ENCODE assay signal across 1 cellular context in the genomic region with DNA sequence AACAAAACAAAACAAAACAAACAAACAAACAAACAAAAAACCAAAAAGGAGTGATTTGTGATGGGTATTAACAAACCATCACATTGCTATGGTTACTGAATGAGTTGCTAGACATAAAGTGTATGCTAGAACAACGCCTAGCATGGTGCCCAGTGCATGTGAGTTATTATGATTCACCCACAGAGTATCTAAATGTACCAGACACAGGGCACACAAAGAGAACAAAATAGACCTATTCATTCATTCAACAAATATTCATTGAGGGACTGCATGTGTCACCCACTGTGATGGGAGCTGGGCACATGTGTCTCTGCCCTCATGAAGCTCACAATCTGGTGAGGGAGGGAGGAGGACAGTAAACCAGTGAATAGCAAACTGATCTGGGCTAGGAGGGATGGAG.
TF ChIP-seq lines count a peak whose summit lies in the region.

No MANE protein-coding gene starts in this region.

TF ChIP-seq in HepG2, 621 proteins besides CTCF, POLR2A, EP300 and RAD21:
- no peak for TF ChIP-seq ZNF619 (CRISPR knock-in tag; IDR thresholded peaks at IDR 0.05)
- TF ChIP-seq, protein P1, sequence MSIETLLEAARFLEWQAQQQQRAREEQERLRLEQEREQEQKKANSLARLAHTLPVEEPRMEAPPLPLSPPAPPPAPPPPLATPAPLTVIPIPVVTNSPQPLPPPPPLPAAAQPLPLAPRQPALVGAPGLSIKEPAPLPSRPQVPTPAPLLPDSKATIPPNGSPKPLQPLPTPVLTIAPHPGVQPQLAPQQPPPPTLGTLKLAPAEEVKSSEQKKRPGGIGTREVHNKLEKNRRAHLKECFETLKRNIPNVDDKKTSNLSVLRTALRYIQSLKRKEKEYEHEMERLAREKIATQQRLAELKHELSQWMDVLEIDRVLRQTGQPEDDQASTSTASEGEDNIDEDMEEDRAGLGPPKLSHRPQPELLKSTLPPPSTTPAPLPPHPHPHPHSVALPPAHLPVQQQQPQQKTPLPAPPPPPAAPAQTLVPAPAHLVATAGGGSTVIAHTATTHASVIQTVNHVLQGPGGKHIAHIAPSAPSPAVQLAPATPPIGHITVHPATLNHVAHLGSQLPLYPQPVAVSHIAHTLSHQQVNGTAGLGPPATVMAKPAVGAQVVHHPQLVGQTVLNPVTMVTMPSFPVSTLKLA (IDR thresholded peaks at IDR 0.05), result peak; percentile 36; the same call in 1 of the 2 replicates
